In genomic region chr7:35424869-35425495, GRCh38 we compare ENCODE assay signal across 8 cellular contexts.
DNase-seq lines count a peak whose midpoint lies in the region; ATAC-seq and TF ChIP-seq lines count a peak whose summit lies in the region.

No MANE protein-coding gene starts in this region.

- H3K9me3 ChIP-seq in Panc1 (ENCODE audit: control insufficient read depth, insufficient read depth, low read depth, low read length): no peaks in the 10 kb centered on the region

- H3K4me3 ChIP-seq in Panc1 (ENCODE audit: low read depth in 2 of 2, low read length in 2 of 2): no peak overlapping the region

- CTCF ChIA-PET in Panc1 (lab: Charles Lee): interaction anchor here (0.5 to 2.5 kb wide), 15 partner anchors 11 to 481 kb away, joined by 3 to 13 read pairs (median 4); no protein-coding TSS in a partner anchor

- peak; percentile 79 for ATAC-seq in GM18909 (IDR thresholded peaks at IDR 0.05; ENCODE audit: poor library complexity, unreplicated experiment)
- peak; percentile 91 for ATAC-seq in Panc1

- POLR2A ChIA-PET in Panc1 (lab: Charles Lee): interaction anchor here (0.6 kb wide), 1 partner anchor 198 kb away, joined by 4 read pairs; no protein-coding TSS in a partner anchor

- no peak overlapping the region for H3K27ac ChIP-seq in Panc1 (ENCODE audit: low read length)

- peak; percentile 93 for TF ChIP-seq CTCF in Panc1 (IDR thresholded peaks at IDR 0.05)

- DNase-seq in AML-193 (lab: John Stamatoyannopoulos, UW) (peak; percentile 5 to 24), HK-2 (ENCODE audit: unreplicated experiment) (peak; percentile 42), Panc1 (ENCODE audit: low read depth, low spot score) (peak; percentile 36), germinal center (ENCODE audit: low spot score) (peak; percentile 60), renal cortical epithelial cell (ENCODE audit: low read depth) (peak; percentile 37)
- peak; percentile 5 to 13 for DNase-seq in activated T-helper 1 cell treated with anti-CD3 and anti-CD28 coated beads, Interleukin-2, amount 50 U/mL, for 16 hours (ENCODE audit: low read depth in 1 of 2, low spot score in 1 of 2)
- DNase-seq in NK-92 treated with Interleukin-12 subunit alpha and Interleukin-12 subunit beta, amount 100 ng/mL, for 24 hours (lab: John Stamatoyannopoulos, UW): no peak

- intact Hi-C loops in Panc1 (cut with micrococcal nuclease; ENCODE audit: unreplicated experiment): loop anchor here (1.0 to 5.0 kb wide), 3 partner anchors 95 to 200 kb away; no protein-coding TSS in a partner anchor

- in situ Hi-C loops in Panc1 (cut with HindIII; ENCODE audit: low pct_unique_long_range_greater_than_20kb, low sequenced_read_pairs): no loop called here

- H3K36me3 ChIP-seq in Panc1 (ENCODE audit: control insufficient read depth, insufficient read depth, low read length): no peaks in the 10 kb centered on the region

- peaks cover 26% of the 10 kb centered on the region for H3K27me3 ChIP-seq in Panc1 (ENCODE audit: control insufficient read depth, insufficient read depth, low read length)

- H3K4me1 ChIP-seq in Panc1 (ENCODE audit: control insufficient read depth, insufficient read depth, low read length): no peaks in the 10 kb centered on the region

- no TSS peak for BruUV-seq in Panc1 (replicated peaks; lab: Mats Ljungman, UMichigan)
